In the genomic region with DNA sequence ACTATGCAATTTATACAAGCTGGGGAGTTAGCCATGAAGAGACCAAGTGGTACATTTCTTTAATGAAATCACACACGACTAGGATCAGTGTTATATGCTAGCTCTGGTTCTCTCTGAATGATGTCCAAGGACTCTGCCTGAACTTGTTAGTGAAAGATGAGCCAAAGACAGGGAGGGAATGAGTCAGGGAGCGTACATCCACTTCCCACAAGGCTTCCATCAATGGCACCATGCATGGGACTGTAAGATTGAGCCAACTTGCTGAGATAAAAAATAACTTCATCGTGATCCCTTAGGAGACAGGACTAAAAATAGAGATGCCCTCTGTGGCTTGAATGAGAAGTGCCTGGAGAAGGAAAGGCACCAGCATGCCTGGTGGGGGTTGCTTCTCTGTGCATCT, we compare ENCODE assay signal across 17 cellular contexts.
"Had no signal": no experiment of that assay in that cellular context is flagged by ENCODE, and none has a peak within 500 bp of the region (broad histone marks: within the 10 kb centered on the region; RNA-seq: fewer than 3 reads in every experiment).

No MANE protein-coding gene starts in this region.

- DNase-seq: activated CD4-positive, alpha-beta T cell treated with anti-CD3 and anti-CD28 coated beads, Interleukin-2, amount 10 ng/mL, durations not matched to agents 24 days and 14 days; activated CD8-positive, alpha-beta T cell treated with anti-CD3 and anti-CD28 coated beads for 36 hours; activated naive CD4-positive, alpha-beta T cell treated with Interleukin-2 at 50 U/mL for 16 hours; activated naive CD8-positive, alpha-beta T cell treated with anti-CD3 and anti-CD28 coated beads, Interleukin-2, amount 10 ng/mL, durations not matched to agents 7 days and 5 days; activated T-cell treated with anti-CD3 and anti-CD28 coated beads, Interleukin-2, amount 50 U/mL, for 24 hours; body of pancreas; hippocampal formation; islet precursor cell; naive thymus-derived CD8-positive, alpha-beta T cell; stimulated activated naive CD8-positive, alpha-beta T cell treated with anti-CD3 and anti-CD28 coated beads, Interleukin-15, Interleukin-2, amounts not matched to agents 100 U/mL and 50 U/mL, for 24 hours; transverse colon had no signal

- H3K36me3 ChIP-seq: colonic mucosa, suprapubic skin, transverse colon had no signal

- H3K27me3 ChIP-seq: body of pancreas, colonic mucosa, suprapubic skin, transverse colon had no signal

- H3K4me3 ChIP-seq: body of pancreas, colonic mucosa, skin epidermis, suprapubic skin, transverse colon had no signal

- ATAC-seq: activated CD8-positive, alpha-beta T cell treated with anti-CD3 and anti-CD28 coated beads for 36 hours; body of pancreas; esophagus mucosa; naive thymus-derived CD8-positive, alpha-beta T cell; SK-N-SH treated with all-trans-retinoic acid at 6 μM for 48 hours; stimulated activated naive CD8-positive, alpha-beta T cell treated with anti-CD3 and anti-CD28 coated beads, Interleukin-15, Interleukin-2, amounts not matched to agents 100 U/mL and 50 U/mL, for 24 hours had no signal

- H3K4me1 ChIP-seq: body of pancreas, colonic mucosa, parathyroid adenoma, transverse colon had no signal

- H3K9ac ChIP-seq: parathyroid adenoma had no signal

- H3K79me2 ChIP-seq: parathyroid adenoma had no signal

- H2AFZ ChIP-seq: parathyroid adenoma had no signal

- H3K27ac ChIP-seq: body of pancreas, colonic mucosa, parathyroid adenoma, skin epidermis, suprapubic skin had no signal

- H3K9me3 ChIP-seq: body of pancreas, colonic mucosa, suprapubic skin, transverse colon had no signal
